In genomic region chr11:64000740-64001514, GRCh38 we compare ENCODE assay signal across 9 cellular contexts. TPM values are rescaled to one million over a fixed set of nuclear protein-coding genes. Genes with fewer than 3 reads are reported as not detected.
A peak's percentile ranks its signal among the peaks of the same experiment; 100 is the strongest.
DNase-seq lines count a peak whose midpoint lies in the region; ATAC-seq, FAIRE-seq and TF ChIP-seq lines count a peak whose summit lies in the region.
"Had no signal": no experiment of that assay in that cellular context is flagged by ENCODE, and none has a peak within 500 bp of the region (broad histone marks: within the 10 kb centered on the region; RNA-seq: fewer than 3 reads in every experiment).

No MANE protein-coding gene starts in this region.

- H3K9me3 Mint-ChIP-seq in GM23338, result no peaks in the 10 kb centered on the region
- no peaks in the 10 kb centered on the region for H3K9me3 Mint-ChIP-seq in activated B cell treated with CpG ODN at 0.5 μM for 24 hours
- H3K9me3 Mint-ChIP-seq in stimulated activated naive B cell treated with anti-CD40 and anti-IgM and Interleukin-4, amounts not matched to agents 10 μg/mL and 1 μg/mL and 100 μg/mL, for 72 hours, result no peaks in the 10 kb centered on the region
- H3K9me3 Mint-ChIP-seq in activated CD4-positive, alpha-beta T cell treated with anti-CD3 and anti-CD28 coated beads, Interleukin-2, amount 10 ng/mL, durations not matched to agents 24 days and 14 days, result no peaks in the 10 kb centered on the region

- H3K36me3 Mint-ChIP-seq in GM23338 (ENCODE audit: low read depth), result peaks cover 23% of the 10 kb centered on the region; the same call in 2 of the 3 replicates
- peaks cover 22% of the 10 kb centered on the region for H3K36me3 Mint-ChIP-seq in activated B cell treated with CpG ODN at 0.5 μM for 24 hours (ENCODE audit: low read depth)
- peaks cover 21 to 30% of the 10 kb centered on the region in 2 donors for H3K36me3 Mint-ChIP-seq in stimulated activated naive B cell treated with anti-CD40 and anti-IgM and Interleukin-4, amounts not matched to agents 10 μg/mL and 1 μg/mL and 100 μg/mL, for 72 hours
- H3K36me3 Mint-ChIP-seq in activated CD4-positive, alpha-beta T cell treated with anti-CD3 and anti-CD28 coated beads, Interleukin-2, amount 10 ng/mL, durations not matched to agents 24 days and 14 days (ENCODE audit: low read depth), result peaks cover 14% of the 10 kb centered on the region

- peaks cover 29% of the 10 kb centered on the region for H3F3A ChIP-seq in GM23338 (replicated peaks; ENCODE audit: low read depth)

- no peaks in the 10 kb centered on the region for H3K36me3 ChIP-seq in GM23338 (ENCODE audit: insufficient read depth)
- peaks cover 17% of the 10 kb centered on the region for H3K36me3 ChIP-seq in iPS DF 6.9 (ENCODE audit: control insufficient read depth, insufficient read depth, low read length)

- no peaks in the 10 kb centered on the region for H3K79me2 ChIP-seq in GM23338 (replicated peaks; ENCODE audit: insufficient read depth)

- H3K4me3 ChIP-seq in GM23338 (peak overlapping the region; percentile 64), iPS DF 6.9 (ENCODE audit: low read length) (peak overlapping the region; percentile 14; the same call in 1 of the 2 replicates)

- 0 out of 4 replicates have a peak, but pooled peaks of 1 of the 2 experiments have one; percentile 5 for TF ChIP-seq CTCF in GM23338 (conservative IDR thresholded peaks at IDR 0.05; ENCODE audit: low read depth in 2 of 2)
- no peak for TF ChIP-seq CTCF in activated B cell treated with CpG ODN at 0.5 μM for 24 hours (IDR thresholded peaks at IDR 0.05)

- intact Hi-C loops in activated B cell treated with CpG ODN at 0.5 μM for 24 hours (cut with micrococcal nuclease), result loop anchor here (1.0 to 2.0 kb wide), 4 partner anchors 26 to 303 kb away; partner anchors contain the start of gene COX8A
- intact Hi-C loops in head of caudate nucleus (cut with DNase I), result loop anchor here (2.0 kb wide), 1 partner anchor 152 kb away; no protein-coding TSS in a partner anchor
- intact Hi-C loops in activated CD4-positive, alpha-beta T cell treated with anti-CD3 and anti-CD28 coated beads, Interleukin-2, amount 10 ng/mL, durations not matched to agents 24 days and 14 days (cut with micrococcal nuclease), result loop anchor here (1.0 to 2.0 kb wide), 2 partner anchors 145 to 300 kb away; partner anchors contain the start of gene CATSPERZ

- H2AFZ ChIP-seq in GM23338, result no peak overlapping the region

- H3K27ac Mint-ChIP-seq in GM23338, result no peak overlapping the region
- no peak overlapping the region for H3K27ac Mint-ChIP-seq in activated B cell treated with CpG ODN at 0.5 μM for 24 hours
- no peak overlapping the region for H3K27ac Mint-ChIP-seq in stimulated activated naive B cell treated with anti-CD40 and anti-IgM and Interleukin-4, amounts not matched to agents 10 μg/mL and 1 μg/mL and 100 μg/mL, for 72 hours
- H3K27ac Mint-ChIP-seq in activated CD4-positive, alpha-beta T cell treated with anti-CD3 and anti-CD28 coated beads, Interleukin-2, amount 10 ng/mL, durations not matched to agents 24 days and 14 days, result no peak overlapping the region

- H3K27me3 ChIP-seq in GM23338 (ENCODE audit: insufficient read depth) (peaks cover 57% of the 10 kb centered on the region), iPS DF 6.9 (ENCODE audit: control insufficient read depth, insufficient read depth, low read length) (peaks cover 5% of the 10 kb centered on the region; the same call in 1 of the 2 replicates)
- H3K27me3 ChIP-seq: brain microvascular endothelial cell had no signal

- no CpG with 5 or more reads among the region's 61 CpGs for WGBS in iPS DF 6.9 (ENCODE audit: insufficient coverage, insufficient read length)

- DNase-seq in GM23338 (ENCODE audit: low spot score), result peak; percentile 59
- no peak for DNase-seq in activated B cell treated with CpG ODN at 0.5 μM for 24 hours
- no peak for DNase-seq in iPS DF 6.9 (ENCODE audit: low read depth, low spot score)
- DNase-seq in stimulated activated naive B cell treated with anti-CD40 and anti-IgM and Interleukin-4, amounts not matched to agents 10 μg/mL and 1 μg/mL and 100 μg/mL, for 72 hours, result no peak
- no peak for DNase-seq in head of caudate nucleus
- no peak for DNase-seq in frontal cortex (ENCODE audit: low spot score in 2 of 2)
- DNase-seq in activated CD4-positive, alpha-beta T cell treated with anti-CD3 and anti-CD28 coated beads, Interleukin-2, amount 10 ng/mL, durations not matched to agents 24 days and 14 days, result no peak
- DNase-seq: NCI-H774 had no signal

- no peak for FAIRE-seq in frontal cortex (lab: Jason Lieb, UNC)

- H3K4me1 ChIP-seq in GM23338 (ENCODE audit: insufficient read depth), result peaks cover 10% of the 10 kb centered on the region
- H3K4me1 ChIP-seq in iPS DF 6.9 (ENCODE audit: control insufficient read depth, insufficient read depth, low read length), result peaks cover 3% of the 10 kb centered on the region

- H3K27me3 Mint-ChIP-seq in GM23338 (ENCODE audit: insufficient read depth, low read depth, poor library complexity) (peaks cover 34% of the 10 kb centered on the region), activated B cell treated with CpG ODN at 0.5 μM for 24 hours (peaks cover 3% of the 10 kb centered on the region)
- H3K27me3 Mint-ChIP-seq in stimulated activated naive B cell treated with anti-CD40 and anti-IgM and Interleukin-4, amounts not matched to agents 10 μg/mL and 1 μg/mL and 100 μg/mL, for 72 hours, result peaks cover 15 to 29% of the 10 kb centered on the region in 2 donors
- H3K27me3 Mint-ChIP-seq in activated CD4-positive, alpha-beta T cell treated with anti-CD3 and anti-CD28 coated beads, Interleukin-2, amount 10 ng/mL, durations not matched to agents 24 days and 14 days, result peaks cover 3% of the 10 kb centered on the region

- no peaks in the 10 kb centered on the region for H3K9me3 ChIP-seq in iPS DF 6.9 (ENCODE audit: control insufficient read depth, insufficient read depth, low read length)

- peaks cover 19% of the 10 kb centered on the region for H3K4me1 Mint-ChIP-seq in GM23338
- peaks cover 9% of the 10 kb centered on the region for H3K4me1 Mint-ChIP-seq in activated B cell treated with CpG ODN at 0.5 μM for 24 hours
- H3K4me1 Mint-ChIP-seq in stimulated activated naive B cell treated with anti-CD40 and anti-IgM and Interleukin-4, amounts not matched to agents 10 μg/mL and 1 μg/mL and 100 μg/mL, for 72 hours, result peaks cover 18 to 49% of the 10 kb centered on the region in 2 donors
- peaks cover 3% of the 10 kb centered on the region for H3K4me1 Mint-ChIP-seq in activated CD4-positive, alpha-beta T cell treated with anti-CD3 and anti-CD28 coated beads, Interleukin-2, amount 10 ng/mL, durations not matched to agents 24 days and 14 days

- H3K9me2 ChIP-seq in GM23338 (ENCODE audit: insufficient read depth), result no peaks in the 10 kb centered on the region

- peak overlapping the region; percentile 88; the same call in 1 of the 2 replicates for H3K4me2 ChIP-seq in GM23338

- peaks cover 2% of the 10 kb centered on the region for H4K20me1 ChIP-seq in GM23338 (replicated peaks; ENCODE audit: insufficient read depth)

- POLR2A ChIA-PET in activated B cell treated with CpG ODN at 0.5 μM for 24 hours (lab: Charles Lee), result interaction anchor here (0.9 kb wide), 1 partner anchor 303 kb away, joined by 4 read pairs; no protein-coding TSS in a partner anchor

- CTCF ChIA-PET in activated B cell treated with CpG ODN at 0.5 μM for 24 hours (lab: Charles Lee), result interaction anchor here (1.0 to 3.7 kb wide), 9 partner anchors 10 to 304 kb away, joined by 3 to 33 read pairs (median 7); partner anchors contain the start of genes MARK2 and OTUB1

- ATAC-seq in GM23338 (peak; percentile 0; the same call in 1 of the 3 replicates), activated B cell treated with CpG ODN at 0.5 μM for 24 hours (ENCODE audit: low read depth) (no peak)
- no peak for ATAC-seq in stimulated activated naive B cell treated with anti-CD40 and anti-IgM and Interleukin-4, amounts not matched to agents 10 μg/mL and 1 μg/mL and 100 μg/mL, for 72 hours (replicated peaks)

- H3K27ac ChIP-seq in GM23338 (ENCODE audit: low read depth) (no peak overlapping the region), iPS DF 6.9 (ENCODE audit: low read length) (no peak overlapping the region)
- H3K27ac ChIP-seq: brain microvascular endothelial cell had no signal

- H3K4me3 Mint-ChIP-seq in GM23338, result peak overlapping the region; percentile 25; the same call in 2 of the 3 replicates
- H3K4me3 Mint-ChIP-seq in activated B cell treated with CpG ODN at 0.5 μM for 24 hours, result peak overlapping the region; percentile 28
- peak overlapping the region; percentile 25 to 47 for H3K4me3 Mint-ChIP-seq in stimulated activated naive B cell treated with anti-CD40 and anti-IgM and Interleukin-4, amounts not matched to agents 10 μg/mL and 1 μg/mL and 100 μg/mL, for 72 hours
- H3K4me3 Mint-ChIP-seq in activated CD4-positive, alpha-beta T cell treated with anti-CD3 and anti-CD28 coated beads, Interleukin-2, amount 10 ng/mL, durations not matched to agents 24 days and 14 days, result no peak overlapping the region

TF ChIP-seq in GM23338, 12 proteins besides CTCF, POLR2A, EP300 and RAD21 (continues in another document):
- TF ChIP-seq POLR2AphosphoS5 (IDR thresholded peaks at IDR 0.05; ENCODE audit: low read depth), result no peak
- TF ChIP-seq CREB1 (CRISPR knock-in tag; IDR thresholded peaks at IDR 0.05; ENCODE audit: low read depth), result no peak
- TF ChIP-seq ZNF331 (CRISPR knock-in tag; IDR thresholded peaks at IDR 0.05; ENCODE audit: low read depth), result no peak
- no peak for TF ChIP-seq JUNB (IDR thresholded peaks at IDR 0.05; ENCODE audit: unreplicated experiment)
- no peak for TF ChIP-seq EZH2phosphoT487 (IDR thresholded peaks at IDR 0.05; ENCODE audit: unreplicated experiment)

RNA-seq across cellular contexts. Expression of gene OTUB1, which starts 14.7 kb away (rescaled TPM):
- total RNA-seq in GM23338 (2014; rRNA removed; shearing (Covaris generic)), result 94.7 and 122 TPM in 2 replicates
- 193 and 207 TPM in 2 replicates for polyA plus RNA-seq in GM23338 (2016; fragmentation: Nextera tagmentation; extraction: Ambion mirVana)
- total RNA-seq in activated B cell treated with CpG ODN at 0.5 μM for 24 hours, result 87.4 and 92.5 TPM in 2 replicates
- 31.4 TPM for total RNA-seq in frontal cortex
- total RNA-seq in activated CD4-positive, alpha-beta T cell treated with anti-CD3 and anti-CD28 coated beads, Interleukin-2, amount 10 ng/mL, durations not matched to agents 24 days and 14 days, result 105 and 115 TPM in 2 replicates

RNA-seq across cellular contexts. Expression of gene COX8A, which starts 26.5 kb away (rescaled TPM):
- total RNA-seq in GM23338 (2014; rRNA removed; shearing (Covaris generic)), result 385 and 427 TPM in 2 replicates
- polyA plus RNA-seq in GM23338 (2016; fragmentation: Nextera tagmentation; extraction: Ambion mirVana), result 483 and 516 TPM in 2 replicates
- total RNA-seq in activated B cell treated with CpG ODN at 0.5 μM for 24 hours (182 and 217 TPM in 2 replicates), frontal cortex (238 TPM)
- total RNA-seq in activated CD4-positive, alpha-beta T cell treated with anti-CD3 and anti-CD28 coated beads, Interleukin-2, amount 10 ng/mL, durations not matched to agents 24 days and 14 days, result 302 TPM in 2 replicates

RNA-seq across cellular contexts. Expression of gene FLRT1, which starts 34.8 kb away (rescaled TPM):
- total RNA-seq in GM23338 (2014; rRNA removed; shearing (Covaris generic)), result 0.54 and 1.1 TPM in 2 replicates
- polyA plus RNA-seq in GM23338 (2016; fragmentation: Nextera tagmentation; extraction: Ambion mirVana), result 0.40 and 0.76 TPM in 2 replicates
- total RNA-seq in activated B cell treated with CpG ODN at 0.5 μM for 24 hours (not detected in 2 replicates), frontal cortex (4.5 TPM)
- not detected in 2 replicates for total RNA-seq in activated CD4-positive, alpha-beta T cell treated with anti-CD3 and anti-CD28 coated beads, Interleukin-2, amount 10 ng/mL, durations not matched to agents 24 days and 14 days
